In the genomic region with DNA sequence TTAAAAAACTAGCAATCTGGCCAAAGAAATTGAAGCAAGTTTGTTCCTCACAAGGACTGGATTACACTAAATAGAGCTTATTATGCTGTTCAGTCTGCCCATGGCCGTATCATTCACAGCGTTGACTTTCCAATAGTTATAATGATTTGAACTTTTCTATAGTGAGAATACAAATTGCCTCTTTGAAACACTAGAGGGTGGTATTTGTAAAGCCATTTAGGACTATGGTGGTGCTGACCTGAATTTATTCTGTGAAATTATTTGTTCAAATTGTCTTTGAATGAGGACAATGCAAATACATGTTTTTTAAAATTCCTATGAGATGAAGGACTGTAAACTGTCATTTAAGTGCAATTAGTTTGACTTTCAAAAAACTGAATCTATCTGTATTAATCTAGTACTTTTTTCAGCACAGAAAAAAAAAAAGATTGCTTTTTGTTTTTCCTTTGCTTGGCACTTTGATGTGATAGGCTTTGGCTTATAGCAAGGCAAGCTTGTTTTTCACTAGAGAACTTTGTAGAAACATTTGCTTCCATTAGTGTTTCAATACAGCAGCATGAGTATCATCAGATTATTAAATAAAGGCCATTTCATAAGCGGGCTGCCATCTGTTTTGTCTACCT, we compare ENCODE assay signal across 8 cellular contexts.
DNase-seq lines count a peak whose midpoint lies in the region; ATAC-seq and TF ChIP-seq lines count a peak whose summit lies in the region.

No MANE protein-coding gene starts in this region.

- no peaks in the 10 kb centered on the region for H3K36me3 ChIP-seq in Peyer's patch
- H3K36me3 ChIP-seq in suprapubic skin: no peaks in the 10 kb centered on the region

- ATAC-seq in HG03469 (IDR thresholded peaks at IDR 0.05; ENCODE audit: unreplicated experiment) (peak; percentile 65), foreskin keratinocyte (peak; percentile 69)
- no peak for ATAC-seq in activated CD4-positive, CD25-positive, alpha-beta regulatory T cell treated with anti-CD3 and anti-CD28 coated beads, Interleukin-2, amount 50 U/mL, for 24 hours

- TF ChIP-seq POLR2A in Peyer's patch (IDR thresholded peaks at IDR 0.05) (no peak), suprapubic skin (IDR thresholded peaks at IDR 0.05) (no peak)

- H3K27ac ChIP-seq in Peyer's patch (no peak overlapping the region), foreskin keratinocyte (no peak overlapping the region), suprapubic skin (no peak overlapping the region)

- no peak for TF ChIP-seq EP300 in suprapubic skin (IDR thresholded peaks at IDR 0.05)

- DNase-seq in SHP77 (lab: John Stamatoyannopoulos, UW) (peak; percentile 8 to 15), SHP77 treated with DMSO at 0.1 percent for 48 hours (lab: John Stamatoyannopoulos, UW) (no peak), Peyer's patch (no peak), foreskin keratinocyte (peak in 1 of 2 donors; percentile 22), suprapubic skin (ENCODE audit: low spot score in 2 of 2) (no peak), nucleus accumbens (lab: John Stamatoyannopoulos, UW) (no peak)

- no peaks in the 10 kb centered on the region for H3K9me3 ChIP-seq in Peyer's patch
- no peaks in the 10 kb centered on the region for H3K9me3 ChIP-seq in suprapubic skin

- H3K4me1 ChIP-seq in Peyer's patch: no peaks in the 10 kb centered on the region
- H3K4me1 ChIP-seq in foreskin keratinocyte: no peaks in the 10 kb centered on the region
- H3K4me1 ChIP-seq in suprapubic skin: no peaks in the 10 kb centered on the region

- H3K4me3 ChIP-seq in Peyer's patch (no peak overlapping the region), suprapubic skin (no peak overlapping the region)

- H3K27me3 ChIP-seq in Peyer's patch (no peaks in the 10 kb centered on the region), foreskin keratinocyte (no peaks in the 10 kb centered on the region), suprapubic skin (no peaks in the 10 kb centered on the region)

- TF ChIP-seq CTCF in Peyer's patch (IDR thresholded peaks at IDR 0.05): peak in 4 of 6 experiments; percentile 12 to 47 (median 44)
- peak; percentile 70 for TF ChIP-seq CTCF in foreskin keratinocyte (conservative IDR thresholded peaks at IDR 0.05)
- peak in 1 of 2 donors; percentile 10 for TF ChIP-seq CTCF in suprapubic skin (IDR thresholded peaks at IDR 0.05)

- WGBS in suprapubic skin: 43% methylated on average over 3 of the region's 3 CpGs

Comparison
In these comparisons a context has a peak if more than half of its experiments do, and no peak if none do; other contexts are left out.
1. DNase-seq: peak in SHP77 (2 of 2); none in SHP77 treated with DMSO at 0.1 percent for 48 hours (single experiment), Peyer's patch (0 of 3), suprapubic skin (0 of 2) and nucleus accumbens (0 of 56).
2. ATAC-seq: peak in HG03469 (single experiment) and foreskin keratinocyte (single experiment); none in activated CD4-positive, CD25-positive, alpha-beta regulatory T cell treated with anti-CD3 and anti-CD28 coated beads, Interleukin-2, amount 50 U/mL, for 24 hours (0 of 2).